ENCODE assay signal across 9 cellular contexts in the genomic region with DNA sequence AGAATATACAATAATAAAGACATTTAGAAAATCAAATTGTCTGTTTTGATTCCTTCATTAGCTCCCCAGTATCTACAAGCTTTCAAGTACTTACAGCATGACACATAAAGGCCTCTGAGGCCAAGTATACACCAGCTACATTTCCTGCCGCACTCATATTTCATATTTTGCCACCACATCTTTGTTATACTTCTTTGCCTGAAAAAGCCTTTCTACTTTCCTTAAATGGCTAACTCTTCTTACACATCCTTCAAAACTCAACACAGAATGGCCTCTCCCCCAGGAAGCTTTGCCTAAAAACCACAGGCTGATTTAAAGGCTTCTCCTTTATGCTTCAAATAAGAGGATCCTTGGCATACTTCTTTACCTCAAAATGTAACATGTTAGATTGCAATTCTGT. TPM values are rescaled to one million over a fixed set of nuclear protein-coding genes. Genes with fewer than 3 reads are reported as not detected.
DNase-seq lines count a peak whose midpoint lies in the region; ATAC-seq and TF ChIP-seq lines count a peak whose summit lies in the region.
"Had no signal": no experiment of that assay in that cellular context is flagged by ENCODE, and none has a peak within 500 bp of the region (broad histone marks: within the 10 kb centered on the region; RNA-seq: fewer than 3 reads in every experiment).

No MANE protein-coding gene starts in this region.

- no peaks in the 10 kb centered on the region for H3K27me3 ChIP-seq in SJSA1 (replicated peaks)
- H3K27me3 ChIP-seq in esophagus squamous epithelium = no peaks in the 10 kb centered on the region
- no peaks in the 10 kb centered on the region for H3K27me3 ChIP-seq in upper lobe of right lung
- no peaks in the 10 kb centered on the region for H3K27me3 ChIP-seq in testis

- intact Hi-C loops in activated naive CD4-positive, alpha-beta T cell treated with anti-CD3 and anti-CD28 coated beads for 36 hours (cut with micrococcal nuclease) = loop anchor here (1.0 kb wide), 1 partner anchor 17 kb away; no protein-coding TSS in a partner anchor
- intact Hi-C loops in esophagus squamous epithelium (cut with DNase I) (no loop called here), upper lobe of right lung (cut with DNase I) (no loop called here), testis (cut with DNase I; ENCODE audit: low total_unique reads) (no loop called here)

- TF ChIP-seq CTCF in esophagus squamous epithelium (IDR thresholded peaks at IDR 0.05) (no peak), upper lobe of right lung (IDR thresholded peaks at IDR 0.05) (no peak), testis (IDR thresholded peaks at IDR 0.05) (no peak)

- peaks cover 34% of the 10 kb centered on the region for H3K4me1 ChIP-seq in SJSA1 (replicated peaks)
- peaks cover 0 to 29% (median 8%) of the 10 kb centered on the region in 3 donors for H3K4me1 ChIP-seq in esophagus squamous epithelium
- H3K4me1 ChIP-seq in upper lobe of right lung = peaks cover 30% of the 10 kb centered on the region
- H3K4me1 ChIP-seq in testis = peaks cover 4% of the 10 kb centered on the region

- H3K9me3 ChIP-seq in SJSA1 (replicated peaks) (no peaks in the 10 kb centered on the region), esophagus squamous epithelium (no peaks in the 10 kb centered on the region), upper lobe of right lung (no peaks in the 10 kb centered on the region), testis (no peaks in the 10 kb centered on the region)

- peak overlapping the region; percentile 93 for H3K4me3 Mint-ChIP-seq in activated naive CD4-positive, alpha-beta T cell treated with anti-CD3 and anti-CD28 coated beads for 36 hours

- peaks cover 71% of the 10 kb centered on the region for H3K36me3 Mint-ChIP-seq in activated naive CD4-positive, alpha-beta T cell treated with anti-CD3 and anti-CD28 coated beads for 36 hours (ENCODE audit: low read depth)

- WGBS in esophagus squamous epithelium, 2 donors = 54 to 65% methylated on average over 1 of the region's 1 CpG
- WGBS in testis, 2 donors = 83 to 94% methylated on average over 1 of the region's 1 CpG

- peak overlapping the region; percentile 92 for H3K27ac Mint-ChIP-seq in activated naive CD4-positive, alpha-beta T cell treated with anti-CD3 and anti-CD28 coated beads for 36 hours

- peak overlapping the region; percentile 23 for H3K27ac ChIP-seq in SJSA1
- peak overlapping the region in 3 of 4 donors; percentile 59 to 94 (median 63) for H3K27ac ChIP-seq in esophagus squamous epithelium
- H3K27ac ChIP-seq in upper lobe of right lung = peak overlapping the region; percentile 49
- no peak overlapping the region for H3K27ac ChIP-seq in testis

- no peaks in the 10 kb centered on the region for H3K9me3 Mint-ChIP-seq in activated naive CD4-positive, alpha-beta T cell treated with anti-CD3 and anti-CD28 coated beads for 36 hours

- DNase-seq in activated naive CD4-positive, alpha-beta T cell treated with anti-CD3 and anti-CD28 coated beads for 36 hours = no peak
- no peak for DNase-seq in activated naive CD4-positive, alpha-beta T cell (lab: John Stamatoyannopoulos, UW)
- DNase-seq in SJSA1 (ENCODE audit: low read depth in 1 of 2, low spot score in 2 of 2) (peak in 1 of 2 experiments; percentile 54), esophagus squamous epithelium (lab: John Stamatoyannopoulos, UW) (no peak), upper lobe of right lung (no peak), T1000 (lab: John Stamatoyannopoulos, UW) (no peak), testis (no peak), NCI-H1694 treated with DMSO at 0.1 percent for 48 hours (lab: John Stamatoyannopoulos, UW) (no peak)
- DNase-seq: NCI-H446 treated with DMSO at 0.1 percent for 48 hours had no signal

- peaks cover 30% of the 10 kb centered on the region for H3K4me1 Mint-ChIP-seq in activated naive CD4-positive, alpha-beta T cell treated with anti-CD3 and anti-CD28 coated beads for 36 hours (ENCODE audit: low read depth)

- no peak for ATAC-seq in upper lobe of right lung

- H3K4me3 ChIP-seq in SJSA1 (no peak overlapping the region), esophagus squamous epithelium (peak overlapping the region in 2 of 4 donors; percentile 88 to 98), upper lobe of right lung (peak overlapping the region; percentile 92), testis (no peak overlapping the region)

- CTCF ChIA-PET in activated naive CD4-positive, alpha-beta T cell treated with anti-CD3 and anti-CD28 coated beads for 36 hours (lab: Charles Lee) = interaction anchor here (0.6 to 2.8 kb wide), 15 partner anchors 8 to 113 kb away, joined by 3 to 10 read pairs (median 4); a partner anchor contains a TSS

- H3K36me3 ChIP-seq in SJSA1 (peaks cover 22% of the 10 kb centered on the region), esophagus squamous epithelium (peaks cover 0 to 10% (median 0%) of the 10 kb centered on the region in 3 donors), upper lobe of right lung (peaks cover 12% of the 10 kb centered on the region), testis (ENCODE audit: low read depth, missing control alignments) (no peaks in the 10 kb centered on the region)

- H3K27me3 Mint-ChIP-seq in activated naive CD4-positive, alpha-beta T cell treated with anti-CD3 and anti-CD28 coated beads for 36 hours (ENCODE audit: low read depth) = no peaks in the 10 kb centered on the region

- TF ChIP-seq POLR2A in esophagus squamous epithelium (IDR thresholded peaks at IDR 0.05) (peak in 1 of 4 donors; percentile 21), testis (IDR thresholded peaks at IDR 0.05) (no peak)

RNA-seq across cellular contexts. Expression of a gene that starts 4.5 kb away (rescaled TPM):
- 100 to 1,000 TPM; 141 to 143 TPM for total RNA-seq in activated naive CD4-positive, alpha-beta T cell treated with anti-CD3 and anti-CD28 coated beads for 36 hours
- total RNA-seq in SJSA1 (2014; rRNA removed; shearing (Covaris generic)) = 41.5 and 52.3 TPM in 2 replicates
- 10 to 100 TPM in 3 of 4 donors, 1 to 10 TPM in 1; 7.9 to 32.2 (median 18.2) TPM for total RNA-seq in esophagus squamous epithelium
- 66.9 TPM for total RNA-seq in upper lobe of right lung
- 10 to 100 TPM; 10.4 to 10.6 TPM for total RNA-seq in testis
- 18.1 TPM for polyA plus RNA-seq in testis (ENCODE audit: insufficient read depth, low read depth, low replicate concordance)

Comparison
In these comparisons a context has a peak if more than half of its experiments do, and no peak if none do; other contexts are left out.
1. H3K27ac ChIP-seq: peak in SJSA1 (single experiment), esophagus squamous epithelium (3 of 4) and upper lobe of right lung (single experiment); none in testis (0 of 2).